Comparison of ENCODE assay signal across 1 cellular context in the genomic region with DNA sequence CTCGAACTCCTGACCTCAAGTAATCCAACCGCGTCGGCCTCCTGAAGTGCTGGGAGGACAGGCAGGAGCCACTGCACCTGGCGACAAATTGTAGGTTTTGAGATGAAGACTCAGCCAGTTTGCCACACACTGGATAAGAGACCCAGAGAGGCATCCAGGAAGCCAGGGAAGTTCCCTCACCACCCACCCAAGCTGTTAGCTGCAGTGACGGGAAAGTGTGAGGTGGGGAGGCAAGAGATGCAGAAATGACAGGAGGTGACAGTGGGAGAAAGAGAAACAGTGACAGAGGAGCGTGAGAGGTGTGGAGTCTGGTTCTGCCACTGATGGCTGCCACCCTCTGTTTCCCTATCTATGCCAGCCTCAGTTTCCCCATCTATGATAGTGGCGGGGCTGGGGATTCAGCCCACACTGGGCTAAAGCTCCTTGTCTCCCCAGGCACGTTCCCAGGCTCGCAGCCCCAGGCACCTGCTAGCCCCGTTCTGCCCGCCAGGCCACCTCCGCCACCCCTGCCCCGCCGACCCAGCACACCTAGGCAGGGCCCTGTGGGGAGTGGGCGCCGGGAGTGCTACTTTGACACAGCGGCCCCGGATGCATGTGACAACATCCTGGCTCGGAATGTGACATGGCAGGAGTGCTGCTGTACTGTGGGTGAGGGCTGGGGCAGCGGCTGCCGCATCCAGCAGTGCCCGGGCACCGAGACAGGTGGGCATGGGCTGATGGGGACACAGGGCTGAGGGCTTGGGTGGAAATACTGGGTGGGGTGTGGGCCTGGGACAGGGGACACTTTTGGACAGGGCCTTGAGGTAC.
TF ChIP-seq lines count a peak whose summit lies in the region.

No MANE protein-coding gene starts in this region.

TF ChIP-seq in HEK293, 187 proteins besides CTCF, POLR2A, EP300 and RAD21 (continued from another document):
- TF ChIP-seq, protein P1, sequence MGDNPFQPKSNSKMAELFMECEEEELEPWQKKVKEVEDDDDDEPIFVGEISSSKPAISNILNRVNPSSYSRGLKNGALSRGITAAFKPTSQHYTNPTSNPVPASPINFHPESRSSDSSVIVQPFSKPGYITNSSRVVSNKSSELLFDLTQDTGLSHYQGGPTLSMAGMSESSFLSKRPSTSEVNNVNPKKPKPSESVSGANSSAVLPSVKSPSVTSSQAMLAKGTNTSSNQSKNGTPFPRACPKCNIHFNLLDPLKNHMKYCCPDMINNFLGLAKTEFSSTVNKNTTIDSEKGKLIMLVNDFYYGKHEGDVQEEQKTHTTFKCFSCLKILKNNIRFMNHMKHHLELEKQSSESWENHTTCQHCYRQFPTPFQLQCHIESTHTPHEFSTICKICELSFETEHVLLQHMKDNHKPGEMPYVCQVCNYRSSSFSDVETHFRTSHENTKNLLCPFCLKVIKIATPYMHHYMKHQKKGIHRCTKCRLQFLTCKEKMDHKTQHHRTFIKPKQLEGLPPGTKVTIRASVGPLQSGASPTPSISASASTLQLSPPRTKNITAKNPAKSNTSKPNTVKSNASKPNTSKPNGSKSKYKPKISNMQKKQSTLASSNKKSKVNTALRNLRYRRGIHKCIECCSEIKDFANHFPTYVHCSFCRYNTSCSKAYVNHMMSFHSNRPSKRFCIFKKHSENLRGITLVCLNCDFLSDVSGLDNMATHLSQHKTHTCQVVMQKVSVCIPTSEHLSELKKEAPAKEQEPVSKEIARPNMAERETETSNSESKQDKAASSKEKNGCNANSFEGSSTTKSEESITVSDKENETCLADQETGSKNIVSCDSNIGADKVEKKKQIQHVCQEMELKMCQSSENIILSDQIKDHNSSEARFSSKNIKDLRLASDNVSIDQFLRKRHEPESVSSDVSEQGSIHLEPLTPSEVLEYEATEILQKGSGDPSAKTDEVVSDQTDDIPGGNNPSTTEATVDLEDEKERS (tag by site-specific recombination; IDR thresholded peaks at IDR 0.05) = no peak
- no peak for TF ChIP-seq ZBTB48 (tag by site-specific recombination; IDR thresholded peaks at IDR 0.05)
- TF ChIP-seq ZBTB21 (tag by site-specific recombination; IDR thresholded peaks at IDR 0.05) = no peak
- TF ChIP-seq ZNF558 (tag by site-specific recombination; IDR thresholded peaks at IDR 0.05) = no peak
- TF ChIP-seq ZNF580 (tag by site-specific recombination; IDR thresholded peaks at IDR 0.05) = no peak
- TF ChIP-seq, protein P2, sequence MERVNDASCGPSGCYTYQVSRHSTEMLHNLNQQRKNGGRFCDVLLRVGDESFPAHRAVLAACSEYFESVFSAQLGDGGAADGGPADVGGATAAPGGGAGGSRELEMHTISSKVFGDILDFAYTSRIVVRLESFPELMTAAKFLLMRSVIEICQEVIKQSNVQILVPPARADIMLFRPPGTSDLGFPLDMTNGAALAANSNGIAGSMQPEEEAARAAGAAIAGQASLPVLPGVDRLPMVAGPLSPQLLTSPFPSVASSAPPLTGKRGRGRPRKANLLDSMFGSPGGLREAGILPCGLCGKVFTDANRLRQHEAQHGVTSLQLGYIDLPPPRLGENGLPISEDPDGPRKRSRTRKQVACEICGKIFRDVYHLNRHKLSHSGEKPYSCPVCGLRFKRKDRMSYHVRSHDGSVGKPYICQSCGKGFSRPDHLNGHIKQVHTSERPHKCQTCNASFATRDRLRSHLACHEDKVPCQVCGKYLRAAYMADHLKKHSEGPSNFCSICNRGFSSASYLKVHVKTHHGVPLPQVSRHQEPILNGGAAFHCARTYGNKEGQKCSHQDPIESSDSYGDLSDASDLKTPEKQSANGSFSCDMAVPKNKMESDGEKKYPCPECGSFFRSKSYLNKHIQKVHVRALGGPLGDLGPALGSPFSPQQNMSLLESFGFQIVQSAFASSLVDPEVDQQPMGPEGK (tag by site-specific recombination; IDR thresholded peaks at IDR 0.05) = no peak
- TF ChIP-seq ZNF174 (tag by site-specific recombination; IDR thresholded peaks at IDR 0.05) = no peak
- TF ChIP-seq, protein P3, sequence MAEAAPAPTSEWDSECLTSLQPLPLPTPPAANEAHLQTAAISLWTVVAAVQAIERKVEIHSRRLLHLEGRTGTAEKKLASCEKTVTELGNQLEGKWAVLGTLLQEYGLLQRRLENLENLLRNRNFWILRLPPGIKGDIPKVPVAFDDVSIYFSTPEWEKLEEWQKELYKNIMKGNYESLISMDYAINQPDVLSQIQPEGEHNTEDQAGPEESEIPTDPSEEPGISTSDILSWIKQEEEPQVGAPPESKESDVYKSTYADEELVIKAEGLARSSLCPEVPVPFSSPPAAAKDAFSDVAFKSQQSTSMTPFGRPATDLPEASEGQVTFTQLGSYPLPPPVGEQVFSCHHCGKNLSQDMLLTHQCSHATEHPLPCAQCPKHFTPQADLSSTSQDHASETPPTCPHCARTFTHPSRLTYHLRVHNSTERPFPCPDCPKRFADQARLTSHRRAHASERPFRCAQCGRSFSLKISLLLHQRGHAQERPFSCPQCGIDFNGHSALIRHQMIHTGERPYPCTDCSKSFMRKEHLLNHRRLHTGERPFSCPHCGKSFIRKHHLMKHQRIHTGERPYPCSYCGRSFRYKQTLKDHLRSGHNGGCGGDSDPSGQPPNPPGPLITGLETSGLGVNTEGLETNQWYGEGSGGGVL (tag by site-specific recombination; IDR thresholded peaks at IDR 0.05) = no peak
- TF ChIP-seq ZNF514 (tag by site-specific recombination; IDR thresholded peaks at IDR 0.05) = no peak
- TF ChIP-seq, protein P4, sequence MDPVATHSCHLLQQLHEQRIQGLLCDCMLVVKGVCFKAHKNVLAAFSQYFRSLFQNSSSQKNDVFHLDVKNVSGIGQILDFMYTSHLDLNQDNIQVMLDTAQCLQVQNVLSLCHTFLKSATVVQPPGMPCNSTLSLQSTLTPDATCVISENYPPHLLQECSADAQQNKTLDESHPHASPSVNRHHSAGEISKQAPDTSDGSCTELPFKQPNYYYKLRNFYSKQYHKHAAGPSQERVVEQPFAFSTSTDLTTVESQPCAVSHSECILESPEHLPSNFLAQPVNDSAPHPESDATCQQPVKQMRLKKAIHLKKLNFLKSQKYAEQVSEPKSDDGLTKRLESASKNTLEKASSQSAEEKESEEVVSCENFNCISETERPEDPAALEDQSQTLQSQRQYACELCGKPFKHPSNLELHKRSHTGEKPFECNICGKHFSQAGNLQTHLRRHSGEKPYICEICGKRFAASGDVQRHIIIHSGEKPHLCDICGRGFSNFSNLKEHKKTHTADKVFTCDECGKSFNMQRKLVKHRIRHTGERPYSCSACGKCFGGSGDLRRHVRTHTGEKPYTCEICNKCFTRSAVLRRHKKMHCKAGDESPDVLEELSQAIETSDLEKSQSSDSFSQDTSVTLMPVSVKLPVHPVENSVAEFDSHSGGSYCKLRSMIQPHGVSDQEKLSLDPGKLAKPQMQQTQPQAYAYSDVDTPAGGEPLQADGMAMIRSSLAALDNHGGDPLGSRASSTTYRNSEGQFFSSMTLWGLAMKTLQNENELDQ (tag by site-specific recombination; IDR thresholded peaks at IDR 0.05; ENCODE audit: low read depth) = no peak
- peak; percentile 71 for TF ChIP-seq ZFHX2 (tag by site-specific recombination; conservative IDR thresholded peaks at IDR 0.05)
- TF ChIP-seq ZNF548 (tag by site-specific recombination; IDR thresholded peaks at IDR 0.05) = no peak
